In the genomic region with DNA sequence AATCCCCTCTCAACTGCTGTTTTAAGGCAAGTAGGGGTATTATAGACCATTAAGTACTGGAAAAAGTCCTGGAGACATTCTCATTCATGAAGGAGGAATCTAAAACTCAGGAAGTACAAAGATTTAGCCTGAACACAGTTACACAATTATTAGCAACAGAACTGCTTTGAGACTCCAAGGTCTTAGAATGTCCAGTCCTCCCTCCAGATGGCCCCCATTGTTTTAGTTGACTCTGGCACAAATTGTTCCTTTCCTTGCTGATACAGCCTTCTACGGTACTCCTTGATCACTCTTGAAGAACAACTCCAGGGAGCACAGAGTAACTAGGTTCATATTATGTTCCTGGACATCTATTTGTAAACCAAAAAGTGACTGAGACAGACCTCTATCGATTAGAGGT, we compare ENCODE assay signal across 21 cellular contexts.
DNase-seq lines count a peak whose midpoint lies in the region; ATAC-seq and TF ChIP-seq lines count a peak whose summit lies in the region.
"Had no signal": no experiment of that assay in that cellular context is flagged by ENCODE, and none has a peak within 500 bp of the region (broad histone marks: within the 10 kb centered on the region; RNA-seq: fewer than 3 reads in every experiment).

No MANE protein-coding gene starts in this region.

- H3K27ac Mint-ChIP-seq in MCF 10A (ENCODE audit: low read depth, unreplicated experiment) (peak overlapping the region; percentile 57), WTC11 (no peak overlapping the region)
- H3K27ac Mint-ChIP-seq in activated T-cell treated with anti-CD3 and anti-CD28 coated beads, Interleukin-2, amount 50 U/mL, for 72 hours: no peak overlapping the region
- H3K27ac Mint-ChIP-seq: activated CD8-positive, alpha-beta T cell treated with anti-CD3 and anti-CD28 coated beads, Interleukin-2, amount 10 ng/mL, durations not matched to agents 7 days and 5 days; stimulated activated memory B cell treated with anti-CD40 and anti-IgM and Interleukin-4, amounts not matched to agents 10 μg/mL and 1 μg/mL and 100 μg/mL, for 72 hours had no signal

- H3K4me1 ChIP-seq in mammary epithelial cell (ENCODE audit: insufficient read depth, low read length) (no peaks in the 10 kb centered on the region), osteoblast (ENCODE audit: insufficient read depth, low read length) (peaks cover 7% of the 10 kb centered on the region), uterus (no peaks in the 10 kb centered on the region), mucosa of descending colon (ENCODE audit: low read depth) (no peaks in the 10 kb centered on the region)
- H3K4me1 ChIP-seq: left lung had no signal

- no peak overlapping the region for H2AFZ ChIP-seq in mammary epithelial cell (ENCODE audit: low read depth, low read length)
- H2AFZ ChIP-seq in osteoblast (ENCODE audit: low read length): peak overlapping the region; percentile 73

- POLR2A ChIA-PET in MCF 10A (lab: Yijun Ruan, JAX): interaction anchor here (0.7 kb wide), 1 partner anchor 77 kb away, joined by 3 read pairs; no protein-coding TSS in a partner anchor
- POLR2A ChIA-PET in WTC11 (lab: Charles Lee): no interaction called here

- WGBS in mammary epithelial cell (ENCODE audit: low coverage, missing lambda C conversion rate): 100% methylated on average over 2 of the region's 2 CpGs

- H3K4me1 Mint-ChIP-seq in MCF 10A (ENCODE audit: insufficient read depth, unreplicated experiment) (peaks cover 9% of the 10 kb centered on the region), WTC11 (peaks cover 24% of the 10 kb centered on the region)
- H3K4me1 Mint-ChIP-seq in activated T-cell treated with anti-CD3 and anti-CD28 coated beads, Interleukin-2, amount 50 U/mL, for 72 hours (ENCODE audit: low read depth): no peaks in the 10 kb centered on the region
- H3K4me1 Mint-ChIP-seq: central memory CD8-positive, alpha-beta T cell; stimulated activated memory B cell treated with anti-CD40 and anti-IgM and Interleukin-4, amounts not matched to agents 10 μg/mL and 1 μg/mL and 100 μg/mL, for 72 hours had no signal

- no peak overlapping the region for H3K4me2 ChIP-seq in mammary epithelial cell (ENCODE audit: insufficient read depth, low read depth, low read length)
- H3K4me2 ChIP-seq in osteoblast (ENCODE audit: insufficient read depth, low read length): no peak overlapping the region

- H4K20me1 ChIP-seq in mammary epithelial cell (ENCODE audit: insufficient read depth, low read length) (no peaks in the 10 kb centered on the region), osteoblast (ENCODE audit: insufficient read depth, low read length) (no peaks in the 10 kb centered on the region)

- TF ChIP-seq CTCF in MCF 10A (IDR thresholded peaks at IDR 0.05; ENCODE audit: unreplicated experiment) (no peak), mammary epithelial cell (conservative IDR thresholded peaks at IDR 0.05 in 1 of 2, IDR thresholded peaks at IDR 0.05 in 1 of 2; ENCODE audit: extremely low read depth in 1 of 2, insufficient read depth in 1 of 2, low read depth in 1 of 2, low read length in 2 of 2) (no peak), fibroblast of pulmonary artery (IDR thresholded peaks at IDR 0.05; ENCODE audit: low read length, missing control alignments) (no peak), osteoblast (IDR thresholded peaks at IDR 0.05; ENCODE audit: extremely low read depth, low read depth, low read length) (no peak), uterus (IDR thresholded peaks at IDR 0.05) (no peak), WTC11 (IDR thresholded peaks at IDR 0.05) (no peak), mucosa of descending colon (IDR thresholded peaks at IDR 0.05) (no peak)

- no peak for TF ChIP-seq POLR2A in uterus (IDR thresholded peaks at IDR 0.05)

- ATAC-seq in WTC11: no peak
- no peak for ATAC-seq in activated T-cell treated with anti-CD3 and anti-CD28 coated beads, Interleukin-2, amount 50 U/mL, for 72 hours (replicated peaks in 1 of 2)
- no peak for ATAC-seq in mucosa of descending colon
- ATAC-seq: activated CD8-positive, alpha-beta T cell treated with anti-CD3 and anti-CD28 coated beads, Interleukin-2, amount 10 ng/mL, durations not matched to agents 7 days and 5 days; left lung; stimulated activated memory B cell treated with anti-CD40 and anti-IgM and Interleukin-4, amounts not matched to agents 10 μg/mL and 1 μg/mL and 100 μg/mL, for 72 hours had no signal

- H3K9me3 Mint-ChIP-seq in MCF 10A (ENCODE audit: unreplicated experiment) (peaks cover 7% of the 10 kb centered on the region), WTC11 (peaks cover 20% of the 10 kb centered on the region)
- peaks cover 0 to 2% of the 10 kb centered on the region in 2 donors for H3K9me3 Mint-ChIP-seq in activated T-cell treated with anti-CD3 and anti-CD28 coated beads, Interleukin-2, amount 50 U/mL, for 72 hours

- BruUV-seq in MCF 10A (replicated peaks; lab: Mats Ljungman, UMichigan): no TSS peak
- no TSS peak for BruUV-seq in mammary epithelial cell (replicated peaks; lab: Mats Ljungman, UMichigan)

- H3K36me3 ChIP-seq in mammary epithelial cell (ENCODE audit: insufficient read depth, low read length) (no peaks in the 10 kb centered on the region), osteoblast (ENCODE audit: insufficient read depth, low read length) (no peaks in the 10 kb centered on the region), uterus (no peaks in the 10 kb centered on the region), mucosa of descending colon (ENCODE audit: low read depth) (no peaks in the 10 kb centered on the region)
- H3K36me3 ChIP-seq: left lung, tibial artery had no signal

- no peak overlapping the region for H3K9ac ChIP-seq in mammary epithelial cell (ENCODE audit: insufficient read depth, low read length)

- H3K4me3 Mint-ChIP-seq in MCF 10A (ENCODE audit: unreplicated experiment) (no peak overlapping the region), WTC11 (no peak overlapping the region)
- H3K4me3 Mint-ChIP-seq in activated T-cell treated with anti-CD3 and anti-CD28 coated beads, Interleukin-2, amount 50 U/mL, for 72 hours: no peak overlapping the region
- H3K4me3 Mint-ChIP-seq: activated CD8-positive, alpha-beta T cell treated with anti-CD3 and anti-CD28 coated beads, Interleukin-2, amount 10 ng/mL, durations not matched to agents 7 days and 5 days; central memory CD8-positive, alpha-beta T cell; stimulated activated memory B cell treated with anti-CD40 and anti-IgM and Interleukin-4, amounts not matched to agents 10 μg/mL and 1 μg/mL and 100 μg/mL, for 72 hours had no signal

- dilution Hi-C loops in mammary epithelial cell (cut with HindIII; ENCODE audit: low sequenced_read_pairs): no loop called here

- H3K79me2 ChIP-seq in mammary epithelial cell (ENCODE audit: insufficient read depth, low read length): no peaks in the 10 kb centered on the region
- no peaks in the 10 kb centered on the region for H3K79me2 ChIP-seq in osteoblast (ENCODE audit: insufficient read depth, low read length)

- no peaks in the 10 kb centered on the region for H3K27me3 Mint-ChIP-seq in MCF 10A (ENCODE audit: insufficient read depth, unreplicated experiment)
- H3K27me3 Mint-ChIP-seq in WTC11 (ENCODE audit: low read depth): no peaks in the 10 kb centered on the region; the same call in 1 of the 2 replicates
- no peaks in the 10 kb centered on the region for H3K27me3 Mint-ChIP-seq in activated T-cell treated with anti-CD3 and anti-CD28 coated beads, Interleukin-2, amount 50 U/mL, for 72 hours (ENCODE audit: low read depth)
- H3K27me3 Mint-ChIP-seq: central memory CD8-positive, alpha-beta T cell; stimulated activated memory B cell treated with anti-CD40 and anti-IgM and Interleukin-4, amounts not matched to agents 10 μg/mL and 1 μg/mL and 100 μg/mL, for 72 hours had no signal

- H3K9me3 ChIP-seq in mammary epithelial cell (replicated peaks; ENCODE audit: insufficient read depth, low read length): no peaks in the 10 kb centered on the region
- no peaks in the 10 kb centered on the region for H3K9me3 ChIP-seq in osteoblast (ENCODE audit: low read depth, low read length)
- H3K9me3 ChIP-seq in uterus: no peaks in the 10 kb centered on the region
- H3K9me3 ChIP-seq in mucosa of descending colon: no peaks in the 10 kb centered on the region
- H3K9me3 ChIP-seq: left lung, tibial artery had no signal

- H3K4me3 ChIP-seq in mammary epithelial cell (replicated peaks in 1 of 3; ENCODE audit: insufficient read depth in 1 of 3, low read depth in 2 of 3, low read length in 3 of 3) (no peak overlapping the region), fibroblast of pulmonary artery (replicated peaks; ENCODE audit: low read depth, low read length) (no peak overlapping the region), osteoblast (ENCODE audit: insufficient read depth, low read length) (no peak overlapping the region), uterus (no peak overlapping the region), mucosa of descending colon (no peak overlapping the region)
- H3K4me3 ChIP-seq: left lung, tibial artery had no signal

- H3K27ac ChIP-seq in mammary epithelial cell (ENCODE audit: insufficient read depth, low read depth, low read length) (no peak overlapping the region), osteoblast (ENCODE audit: low read depth, low read length) (peak overlapping the region; percentile 14), uterus (peak overlapping the region; percentile 8 to 48)
- H3K27ac ChIP-seq: 22Rv1, left lung had no signal

- no peaks in the 10 kb centered on the region for H3K36me3 Mint-ChIP-seq in MCF 10A (ENCODE audit: insufficient read depth, unreplicated experiment)
- H3K36me3 Mint-ChIP-seq in WTC11: peaks cover 15% of the 10 kb centered on the region; the same call in 1 of the 2 replicates
- H3K36me3 Mint-ChIP-seq in activated T-cell treated with anti-CD3 and anti-CD28 coated beads, Interleukin-2, amount 50 U/mL, for 72 hours (ENCODE audit: insufficient read depth in 2 of 2): no peaks in the 10 kb centered on the region
- H3K36me3 Mint-ChIP-seq: stimulated activated memory B cell treated with anti-CD40 and anti-IgM and Interleukin-4, amounts not matched to agents 10 μg/mL and 1 μg/mL and 100 μg/mL, for 72 hours had no signal

- in situ Hi-C loops in mammary epithelial cell (cut with MboI; ENCODE audit: low sequenced_read_pairs in 2 of 2): no loop called here

- CTCF ChIA-PET in MCF 10A (lab: Yijun Ruan, JAX): no interaction called here
- CTCF ChIA-PET in mammary epithelial cell (lab: Charles Lee; ENCODE audit: low non-redundant PET): no interaction called here
- CTCF ChIA-PET in WTC11 (lab: Charles Lee): no interaction called here

- DNase-seq in MCF 10A (ENCODE audit: unreplicated experiment) (no peak), mammary epithelial cell (no peak), fibroblast of pulmonary artery (ENCODE audit: low read depth) (peak; percentile 83), osteoblast (ENCODE audit: insufficient read length, low spot score, missing footprints) (no peak), uterus (no peak), WTC11 (ENCODE audit: low spot score) (no peak), mucosa of descending colon (no peak)
- DNase-seq in activated T-cell treated with anti-CD3 and anti-CD28 coated beads, Interleukin-2, amount 50 U/mL, for 72 hours: no peak
- DNase-seq: activated CD4-positive, CD25-positive, alpha-beta regulatory T cell treated with anti-CD3 and anti-CD28 coated beads, Interleukin-2, amount 50 U/mL, for 72 hours; activated CD8-positive, alpha-beta T cell treated with anti-CD3 and anti-CD28 coated beads, Interleukin-2, amount 10 ng/mL, durations not matched to agents 7 days and 5 days; activated naive CD4-positive, alpha-beta T cell; activated T-cell treated with anti-CD3 and anti-CD28 coated beads, Interleukin-2, amount 50 U/mL, for 1 hour; amygdala; DMS79; KG1; left lung; NCI-H1694 treated with DMSO at 0.1 percent for 48 hours; tibial artery had no signal

- H3K27me3 ChIP-seq in mammary epithelial cell (ENCODE audit: insufficient read depth, low read length) (no peaks in the 10 kb centered on the region), osteoblast (ENCODE audit: insufficient read depth, low read length) (no peaks in the 10 kb centered on the region), uterus (no peaks in the 10 kb centered on the region)
- H3K27me3 ChIP-seq: left lung, tibial artery had no signal

- intact Hi-C loops in MCF 10A (cut with micrococcal nuclease) (no loop called here), mammary epithelial cell (cut with micrococcal nuclease) (no loop called here), uterus (cut with DNase I; ENCODE audit: low total_unique reads) (no loop called here), mucosa of descending colon (cut with DNase I, micrococcal nuclease) (no loop called here)
